ENCODE assay signal across 13 cellular contexts in genomic region chr9:36963356-36963755, GRCh38.
A peak's percentile ranks its signal among the peaks of the same experiment; 100 is the strongest.
DNase-seq lines count a peak whose midpoint lies in the region; ATAC-seq and TF ChIP-seq lines count a peak whose summit lies in the region.
"Had no signal": no experiment of that assay in that cellular context is flagged by ENCODE, and none has a peak within 500 bp of the region (broad histone marks: within the 10 kb centered on the region; RNA-seq: fewer than 3 reads in every experiment).

No MANE protein-coding gene starts in this region.

- H2AFZ ChIP-seq in neural progenitor cell (replicated peaks), result no peak overlapping the region

- H3K79me2 ChIP-seq in neural progenitor cell (ENCODE audit: low read depth), result no peaks in the 10 kb centered on the region

- no peaks in the 10 kb centered on the region for H3F3A ChIP-seq in neural progenitor cell (ENCODE audit: low read depth)

- H3K36me3 Mint-ChIP-seq in endodermal cell (ENCODE audit: low read depth) (no peaks in the 10 kb centered on the region), neural progenitor cell (peaks cover 15% of the 10 kb centered on the region)

- no peaks in the 10 kb centered on the region for H3K9me3 Mint-ChIP-seq in endodermal cell
- H3K9me3 Mint-ChIP-seq in neural progenitor cell, result no peaks in the 10 kb centered on the region

- DNase-seq in activated CD8-positive, alpha-beta memory T cell treated with anti-CD3 and anti-CD28 coated beads, Interleukin-2, amount 50 U/mL, for 48 hours, result peak; percentile 37
- no peak for DNase-seq in activated CD8-positive, alpha-beta memory T cell treated with anti-CD3 and anti-CD28 coated beads, Interleukin-2, amount 50 U/mL, for 4 hours
- DNase-seq in endodermal cell (peak; percentile 36), neural progenitor cell (ENCODE audit: low spot score) (no peak), upper lobe of right lung (peak; percentile 44), coronary artery (ENCODE audit: low spot score) (no peak), brain microvascular endothelial cell (no peak)
- DNase-seq: DMS53, GF-D8 had no signal

- no peaks in the 10 kb centered on the region for H3K9me3 ChIP-seq in endodermal cell (ENCODE audit: control insufficient read depth, low read length)
- no peaks in the 10 kb centered on the region for H3K9me3 ChIP-seq in neural progenitor cell (ENCODE audit: low read depth)
- no peaks in the 10 kb centered on the region for H3K9me3 ChIP-seq in upper lobe of right lung
- H3K9me3 ChIP-seq: BLaER1 had no signal

- H3K9ac ChIP-seq in endodermal cell (ENCODE audit: extremely low read depth, low read length, poor library complexity, severe bottlenecking) (no peak overlapping the region), neural progenitor cell (no peak overlapping the region)
- H3K9ac ChIP-seq: BLaER1 had no signal

- H3K4me1 ChIP-seq in endodermal cell (ENCODE audit: control insufficient read depth, insufficient read depth, low read length), result no peaks in the 10 kb centered on the region
- H3K4me1 ChIP-seq in neural progenitor cell, result peaks cover 10% of the 10 kb centered on the region
- H3K4me1 ChIP-seq in upper lobe of right lung, result no peaks in the 10 kb centered on the region

- in situ Hi-C loops in brain microvascular endothelial cell (cut with HindIII; ENCODE audit: low pct_ligation_motif_present, low sequenced_read_pairs), result no loop called here

- no peaks in the 10 kb centered on the region for H4K20me1 ChIP-seq in neural progenitor cell (ENCODE audit: low read depth)

- H3K4me3 Mint-ChIP-seq in endodermal cell, result no peak overlapping the region
- H3K4me3 Mint-ChIP-seq in neural progenitor cell, result no peak overlapping the region

- H3K4me2 ChIP-seq in neural progenitor cell, result no peak overlapping the region
- H3K4me2 ChIP-seq: BLaER1 had no signal

- H3K27ac Mint-ChIP-seq in endodermal cell (no peak overlapping the region), neural progenitor cell (peak overlapping the region; percentile 78)

- H3K4me1 Mint-ChIP-seq in endodermal cell (peaks cover 4% of the 10 kb centered on the region), neural progenitor cell (no peaks in the 10 kb centered on the region)

- H3K4me3 ChIP-seq in endodermal cell (ENCODE audit: low read length) (no peak overlapping the region), neural progenitor cell (no peak overlapping the region), upper lobe of right lung (no peak overlapping the region), coronary artery (no peak overlapping the region), brain microvascular endothelial cell (ENCODE audit: low read depth, low read length) (no peak overlapping the region)
- H3K4me3 ChIP-seq: BLaER1 had no signal

- H3K36me3 ChIP-seq in endodermal cell (ENCODE audit: control insufficient read depth, insufficient read depth, low read length), result no peaks in the 10 kb centered on the region
- H3K36me3 ChIP-seq in neural progenitor cell, result no peaks in the 10 kb centered on the region
- H3K36me3 ChIP-seq in upper lobe of right lung, result no peaks in the 10 kb centered on the region
- H3K36me3 ChIP-seq in brain microvascular endothelial cell (replicated peaks), result no peaks in the 10 kb centered on the region

- TF ChIP-seq CTCF in endodermal cell (conservative IDR thresholded peaks at IDR 0.05) (no peak), neural progenitor cell (IDR thresholded peaks at IDR 0.05) (no peak), upper lobe of right lung (IDR thresholded peaks at IDR 0.05) (no peak), coronary artery (IDR thresholded peaks at IDR 0.05) (no peak), brain microvascular endothelial cell (IDR thresholded peaks at IDR 0.05; ENCODE audit: low read depth, low read length, missing control alignments) (no peak)

- H3K27me3 ChIP-seq in endodermal cell (ENCODE audit: control insufficient read depth, insufficient read depth, low read length, poor library complexity, severe bottlenecking) (no peaks in the 10 kb centered on the region), neural progenitor cell (no peaks in the 10 kb centered on the region), upper lobe of right lung (peaks cover 6% of the 10 kb centered on the region), brain microvascular endothelial cell (replicated peaks) (peaks cover 7% of the 10 kb centered on the region)
- H3K27me3 ChIP-seq: BLaER1 had no signal

- intact Hi-C loops in upper lobe of right lung (cut with DNase I), result no loop called here

- peaks cover 21% of the 10 kb centered on the region for H3K27me3 Mint-ChIP-seq in endodermal cell (ENCODE audit: insufficient read depth)
- H3K27me3 Mint-ChIP-seq in neural progenitor cell (ENCODE audit: insufficient read depth, low read depth), result peaks cover 11% of the 10 kb centered on the region

- no peak for ATAC-seq in upper lobe of right lung
- no peak for ATAC-seq in GM19351 (IDR thresholded peaks at IDR 0.05; ENCODE audit: unreplicated experiment)
- ATAC-seq: HCT116 had no signal

- 90 to 94% methylated on average over 7 of the region's 7 CpGs for WGBS in endodermal cell (ENCODE audit: insufficient coverage in 1 of 2, insufficient read length in 1 of 2), 2 experiments

- H3K27ac ChIP-seq in endodermal cell (ENCODE audit: low read depth, low read length) (no peak overlapping the region), neural progenitor cell (no peak overlapping the region), upper lobe of right lung (no peak overlapping the region), coronary artery (no peak overlapping the region), brain microvascular endothelial cell (no peak overlapping the region)
- H3K27ac ChIP-seq: 22Rv1, BLaER1 had no signal

Comparison
In these comparisons a context has a peak if more than half of its experiments do, and no peak if none do; other contexts are left out.
1. DNase-seq: peak in activated CD8-positive, alpha-beta memory T cell treated with anti-CD3 and anti-CD28 coated beads, Interleukin-2, amount 50 U/mL, for 48 hours (single experiment), endodermal cell (single experiment) and upper lobe of right lung (single experiment); none in activated CD8-positive, alpha-beta memory T cell treated with anti-CD3 and anti-CD28 coated beads, Interleukin-2, amount 50 U/mL, for 4 hours (single experiment), neural progenitor cell (single experiment), coronary artery (single experiment) and brain microvascular endothelial cell (single experiment).